Comparison of ENCODE assay signal across 7 cellular contexts in genomic region chr9:136327313-136327971, GRCh38. TPM values are rescaled to one million over a fixed set of nuclear protein-coding genes. Genes with fewer than 3 reads are reported as not detected.
DNase-seq lines count a peak whose midpoint lies in the region; ATAC-seq and TF ChIP-seq lines count a peak whose summit lies in the region.

Gene GPSM1, plus strand, starts transcription at chr9:136327539. Its CDS starts 157 bp downstream, at chr9:136327696.

- peak within 1 kb of the TSS; percentile 87 to 98 for H3K27ac ChIP-seq in SK-N-SH (ENCODE audit: low read depth in 2 of 2, low read length in 1 of 2)

- H3K4me3 ChIP-seq in H7 (ENCODE audit: insufficient read depth, low read depth, low read length) (peak within 1 kb of the TSS; percentile 41), SK-N-SH (ENCODE audit: low read depth in 2 of 2, low read length in 1 of 2) (peak within 1 kb of the TSS; percentile 82 to 84), astrocyte of the spinal cord (ENCODE audit: low read depth, low read length) (peak within 1 kb of the TSS; percentile 74)

- H3K4me1 ChIP-seq in SK-N-SH (ENCODE audit: control insufficient read depth in 1 of 2, insufficient read depth in 2 of 2, low read depth in 1 of 2, low read length in 1 of 2): peaks cover 24 to 50% of the 10 kb centered on the region in 2 experiments

- no peak for ATAC-seq in GM18868 (IDR thresholded peaks at IDR 0.05; ENCODE audit: unreplicated experiment)
- ATAC-seq in GM18498 (IDR thresholded peaks at IDR 0.05; ENCODE audit: unreplicated experiment): no peak

- no peak; a peak in 1 of 4 replicates for TF ChIP-seq EP300 in SK-N-SH (IDR thresholded peaks at IDR 0.05; ENCODE audit: borderline replicate concordance in 1 of 2, low read depth in 1 of 2, low read length in 1 of 2)

- no peak for TF ChIP-seq RAD21 in SK-N-SH (IDR thresholded peaks at IDR 0.05; ENCODE audit: low read length)

- POLR2A ChIA-PET in SK-N-SH (lab: Yijun Ruan, JAX): interaction anchor here (1.0 to 2.1 kb wide), 2 partner anchors 36 to 69 kb away, joined by 3 to 11 read pairs; partner anchors contain the start of gene DNLZ

- no peak for TF ChIP-seq CTCF in SK-N-SH (IDR thresholded peaks at IDR 0.05)
- TF ChIP-seq CTCF in astrocyte of the spinal cord (IDR thresholded peaks at IDR 0.05; ENCODE audit: low read depth, low read length): no peak

- H4K20me1 ChIP-seq in SK-N-SH (ENCODE audit: insufficient read depth): peaks cover 36% of the 10 kb centered on the region

- in situ Hi-C loops in astrocyte of the spinal cord (cut with HindIII; ENCODE audit: low sequenced_read_pairs): no loop called here

- peaks cover 3% of the 10 kb centered on the region for H3F3A ChIP-seq in SK-N-SH (replicated peaks; ENCODE audit: insufficient read depth)

- no peaks in the 10 kb centered on the region for H3K9me3 ChIP-seq in SK-N-SH

- peaks cover 43% of the 10 kb centered on the region for H3K79me2 ChIP-seq in SK-N-SH (ENCODE audit: insufficient read depth)

- H3K9me2 ChIP-seq in SK-N-SH: no peaks in the 10 kb centered on the region

- CTCF ChIA-PET in SK-N-SH (lab: Yijun Ruan, JAX): interaction anchor here (1.5 to 8.1 kb wide), 6 partner anchors 10 to 45 kb away, joined by 6 to 60 read pairs (median 12); partner anchors contain the start of genes CARD9 and DNLZ

- no peaks in the 10 kb centered on the region for H3K36me3 ChIP-seq in H7 (replicated peaks; ENCODE audit: control insufficient read depth, insufficient read depth, low read length)
- peaks cover 0 to 5% of the 10 kb centered on the region in 2 experiments for H3K36me3 ChIP-seq in SK-N-SH (replicated peaks in 1 of 2; ENCODE audit: control insufficient read depth in 1 of 2, insufficient read depth in 2 of 2, low read length in 1 of 2)

- peak within 1 kb of the TSS; percentile 100 for H3K4me2 ChIP-seq in SK-N-SH

- DNase-seq in H7 (peak; percentile 95), SK-N-SH (peak; percentile 94), astrocyte of the spinal cord (ENCODE audit: low read depth, low spot score) (peak; percentile 55), hepatic stellate cell (ENCODE audit: low spot score) (peak; percentile 86), pulmonary artery endothelial cell (ENCODE audit: low read depth, low spot score) (no peak)

- H3K9ac ChIP-seq in SK-N-SH: peak within 1 kb of the TSS; percentile 85

- peak within 1 kb of the TSS; percentile 88 for H2AFZ ChIP-seq in SK-N-SH (ENCODE audit: low read depth)

- H3K27me3 ChIP-seq in H7 (ENCODE audit: control insufficient read depth, insufficient read depth, low read length): no peaks in the 10 kb centered on the region
- no peaks in the 10 kb centered on the region for H3K27me3 ChIP-seq in SK-N-SH (ENCODE audit: insufficient read depth)

- WGBS in SK-N-SH (ENCODE audit: low lambda C conversion rate): 0% methylated on average over 7 of the region's 88 CpGs

TF ChIP-seq in SK-N-SH, 30 proteins besides CTCF, POLR2A, EP300 and RAD21:
- 0 out of 2 replicates have a peak, but pooled peaks have one; percentile 13 for TF ChIP-seq NRF1 (IDR thresholded peaks at IDR 0.05; ENCODE audit: low read depth, low read length)
- no peak for TF ChIP-seq TEAD4 (IDR thresholded peaks at IDR 0.05; ENCODE audit: borderline replicate concordance, insufficient read depth)
- TF ChIP-seq CHD2 (IDR thresholded peaks at IDR 0.05; ENCODE audit: low read length, partially characterized antibody): no peak
- TF ChIP-seq JUND (IDR thresholded peaks at IDR 0.05): no peak
- peak; percentile 39; the same call in 1 of the 2 replicates for TF ChIP-seq GABPA (IDR thresholded peaks at IDR 0.05; ENCODE audit: low read depth)
- no peak for TF ChIP-seq IRF3 (IDR thresholded peaks at IDR 0.05; ENCODE audit: low read depth, low read length)
- TF ChIP-seq SIN3A (IDR thresholded peaks at IDR 0.05; ENCODE audit: borderline replicate concordance, low read depth, low read length): peak; percentile 48; the same call in 1 of the 2 replicates
- no peak for TF ChIP-seq YY1 (IDR thresholded peaks at IDR 0.05; ENCODE audit: low read depth)
- TF ChIP-seq POLR2AphosphoS5 (IDR thresholded peaks at IDR 0.05; ENCODE audit: low read depth, low read length): peak; percentile 63
- TF ChIP-seq MEF2A (IDR thresholded peaks at IDR 0.05; ENCODE audit: borderline replicate concordance, low read depth): no peak

RNA-seq across cellular contexts. Expression of gene GPSM1, which starts in this region (rescaled TPM):
- total RNA-seq in H7 (2014; rRNA removed; shearing (Covaris generic)): 17.3 and 22.2 TPM in 2 replicates
- 22.8 and 26.7 TPM in 2 replicates for polyA plus RNA-seq in SK-N-SH (2012; rRNA removed)
- polyA plus RNA-seq in SK-N-SH (2012; cell fraction: cytosol; rRNA removed): 8.0 and 15.6 TPM in 2 replicates
- polyA plus RNA-seq in SK-N-SH (2012; cell fraction: nucleus; rRNA removed): 105 and 135 TPM in 2 replicates
- total RNA-seq in pulmonary artery endothelial cell: 24.1 and 32.1 TPM in 2 replicates
